In genomic region chr18:8726963-8727730, GRCh38 we compare ENCODE assay signal across 18 cellular contexts.
"Had no signal": no experiment of that assay in that cellular context is flagged by ENCODE, and none has a peak within 500 bp of the region (broad histone marks: within the 10 kb centered on the region; RNA-seq: fewer than 3 reads in every experiment).

No MANE protein-coding gene starts in this region.

- H3K27ac ChIP-seq: adrenal gland, esophagus muscularis mucosa, gastroesophageal sphincter, heart left ventricle, left lung, WERI-Rb-1 had no signal

- H3K27me3 ChIP-seq: adrenal gland, esophagus muscularis mucosa, gastroesophageal sphincter, heart left ventricle, left lung had no signal

- H3K9me3 ChIP-seq: adrenal gland, esophagus muscularis mucosa, gastroesophageal sphincter, heart left ventricle, left lung had no signal

- DNase-seq: activated CD4-positive, alpha-beta T cell treated with anti-CD3 and anti-CD28 coated beads for 36 hours; activated CD4-positive, alpha-beta T cell treated with anti-CD3 and anti-CD28 coated beads, Interleukin-2, amount 50 U/mL, for 48 hours; activated gamma-delta T cell; adrenal gland; cerebellar nuclear complex; effector CD8-positive, alpha-beta T cell; heart left ventricle; kidney; left lung; retina; stimulated activated naive B cell treated with anti-CD40 and anti-IgM and Interleukin-4, amounts not matched to agents 10 μg/mL and 1 μg/mL and 100 μg/mL, for 72 hours; WERI-Rb-1 had no signal

- H3K27ac Mint-ChIP-seq: activated CD4-positive, alpha-beta T cell treated with anti-CD3 and anti-CD28 coated beads for 36 hours; activated naive CD4-positive, alpha-beta T cell treated with anti-CD3 and anti-CD28 coated beads, Interleukin-2, amount 50 U/mL, for 72 hours; dendritic cell treated with granulocyte-macrophage colony-stimulating factor and Interleukin-4, amounts not matched to agents 40 ng/mL and 50 ng/mL, for 4 days; mesothelial cell of epicardium; nephron; stimulated activated naive B cell treated with anti-CD40 and anti-IgM and Interleukin-4, amounts not matched to agents 10 μg/mL and 1 μg/mL and 100 μg/mL, for 72 hours had no signal

- H3K36me3 Mint-ChIP-seq: activated naive CD4-positive, alpha-beta T cell treated with anti-CD3 and anti-CD28 coated beads, Interleukin-2, amount 50 U/mL, for 72 hours had no signal

- H3K9me3 Mint-ChIP-seq: activated naive CD4-positive, alpha-beta T cell treated with anti-CD3 and anti-CD28 coated beads, Interleukin-2, amount 50 U/mL, for 72 hours; dendritic cell treated with granulocyte-macrophage colony-stimulating factor and Interleukin-4, amounts not matched to agents 40 ng/mL and 50 ng/mL, for 4 days; nephron; stimulated activated naive B cell treated with anti-CD40 and anti-IgM and Interleukin-4, amounts not matched to agents 10 μg/mL and 1 μg/mL and 100 μg/mL, for 72 hours had no signal

- H3K4me3 ChIP-seq: adrenal gland, esophagus muscularis mucosa, gastroesophageal sphincter, heart left ventricle, left lung had no signal

- H3K4me1 Mint-ChIP-seq: activated CD4-positive, alpha-beta T cell treated with anti-CD3 and anti-CD28 coated beads for 36 hours; nephron had no signal

- H3K4me1 ChIP-seq: left lung had no signal

- H3K4me3 Mint-ChIP-seq: activated CD4-positive, alpha-beta T cell treated with anti-CD3 and anti-CD28 coated beads for 36 hours; dendritic cell treated with granulocyte-macrophage colony-stimulating factor and Interleukin-4, amounts not matched to agents 40 ng/mL and 50 ng/mL, for 4 days; mesothelial cell of epicardium; nephron; stimulated activated naive B cell treated with anti-CD40 and anti-IgM and Interleukin-4, amounts not matched to agents 10 μg/mL and 1 μg/mL and 100 μg/mL, for 72 hours had no signal

- ATAC-seq: activated CD4-positive, alpha-beta T cell treated with anti-CD3 and anti-CD28 coated beads for 36 hours; activated naive CD4-positive, alpha-beta T cell treated with anti-CD3 and anti-CD28 coated beads, Interleukin-2, amount 50 U/mL, for 72 hours; gastroesophageal sphincter; heart left ventricle; left lung; stimulated activated naive B cell treated with anti-CD40 and anti-IgM and Interleukin-4, amounts not matched to agents 10 μg/mL and 1 μg/mL and 100 μg/mL, for 72 hours had no signal

- H3K27me3 Mint-ChIP-seq: stimulated activated naive B cell treated with anti-CD40 and anti-IgM and Interleukin-4, amounts not matched to agents 10 μg/mL and 1 μg/mL and 100 μg/mL, for 72 hours had no signal

- H3K36me3 ChIP-seq: adrenal gland, gastroesophageal sphincter, heart left ventricle, left lung had no signal
